ENCODE assay signal across 8 cellular contexts in the genomic region with DNA sequence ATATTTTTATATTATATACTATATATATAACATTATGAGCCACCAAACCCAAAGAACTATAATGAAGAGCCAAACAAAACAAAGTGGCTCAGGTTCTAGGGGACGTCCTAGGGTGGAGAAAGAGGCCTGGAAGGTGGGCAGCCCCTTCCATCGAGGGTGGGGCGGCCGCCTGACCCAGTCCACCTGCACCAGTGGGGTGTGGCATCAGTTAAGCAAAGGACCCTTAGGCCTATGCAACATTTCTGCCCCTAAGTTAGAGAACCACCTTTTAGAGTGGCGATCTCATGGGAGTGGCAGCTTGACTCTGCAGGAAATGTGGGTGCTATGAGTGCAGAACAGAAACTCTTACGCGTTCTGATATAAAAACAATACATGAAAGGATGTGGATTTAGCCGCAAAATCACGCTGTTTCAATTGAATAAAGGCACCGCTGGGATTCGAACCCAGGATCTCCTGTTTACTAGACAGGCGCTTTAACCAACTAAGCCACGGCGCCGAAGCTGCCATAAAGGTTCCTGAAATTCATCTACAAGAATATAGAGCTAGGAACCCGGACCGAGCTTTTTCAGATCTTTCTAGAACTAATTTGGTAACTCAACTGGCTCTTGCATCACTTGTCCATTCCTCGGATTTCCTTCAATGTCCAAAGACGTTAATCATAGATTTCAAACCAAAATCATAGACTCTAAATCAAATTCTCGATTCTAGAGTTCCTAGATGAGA. TPM values are rescaled to one million over a fixed set of nuclear protein-coding genes. Genes with fewer than 3 reads are reported as not detected.
A peak's percentile ranks its signal among the peaks of the same experiment; 100 is the strongest.
DNase-seq lines count a peak whose midpoint lies in the region; ATAC-seq, FAIRE-seq and TF ChIP-seq lines count a peak whose summit lies in the region.

No MANE protein-coding gene starts in this region.

- no peak for FAIRE-seq in astrocyte (lab: Jason Lieb, UNC)

- H3K9ac ChIP-seq in astrocyte (ENCODE audit: low read length), result peak overlapping the region; percentile 63

- peaks cover 12% of the 10 kb centered on the region for H4K20me1 ChIP-seq in astrocyte (ENCODE audit: insufficient read depth, low read length)

- DNase-seq in A172 (ENCODE audit: low spot score), result peak; percentile 96
- peak; percentile 87 for DNase-seq in HFFc6
- DNase-seq in SW 1271 (lab: John Stamatoyannopoulos, UW), result peak; percentile 57 to 93
- peak; percentile 71 for DNase-seq in astrocyte (ENCODE audit: low read depth)
- DNase-seq in immature natural killer cell, result peak; percentile 46 to 81 (median 56)
- peak; percentile 68 to 74 for DNase-seq in stimulated activated CD4-positive, alpha-beta T cell treated with anti-CD3 and anti-CD28 coated beads, Interleukin-15, amount 100 ng/mL, for 48 hours (ENCODE audit: low read depth in 2 of 2)
- DNase-seq in left lobe of liver (ENCODE audit: low spot score), result no peak

- H3K27ac Mint-ChIP-seq in HFFc6 (peak overlapping the region; percentile 91), astrocyte (ENCODE audit: unreplicated experiment) (peak overlapping the region; percentile 96), immature natural killer cell (peak overlapping the region; percentile 38 to 86 (median 67))

- TF ChIP-seq CTCF in HFFc6 (IDR thresholded peaks at IDR 0.05) (no peak), astrocyte (IDR thresholded peaks at IDR 0.05; ENCODE audit: insufficient read depth, low read depth, low read length) (no peak)

- peak overlapping the region; percentile 83 for H3K4me2 ChIP-seq in astrocyte (ENCODE audit: low read length)

- peaks cover 7% of the 10 kb centered on the region for H3K36me3 ChIP-seq in astrocyte (ENCODE audit: insufficient read depth, low read length)

- H3K4me3 ChIP-seq in astrocyte (ENCODE audit: insufficient read depth, low read depth, low read length), result peak overlapping the region; percentile 54

- H3K9me3 Mint-ChIP-seq in HFFc6 (peaks cover 15% of the 10 kb centered on the region), astrocyte (ENCODE audit: unreplicated experiment) (no peaks in the 10 kb centered on the region), immature natural killer cell (peaks cover 0 to 9% (median 2%) of the 10 kb centered on the region in 6 donors)

- H3K79me2 ChIP-seq in astrocyte (ENCODE audit: insufficient read depth, low read length), result no peaks in the 10 kb centered on the region

- ATAC-seq in left lobe of liver (no peak), GM19455 (IDR thresholded peaks at IDR 0.05; ENCODE audit: unreplicated experiment) (no peak)

- H3K27me3 Mint-ChIP-seq in HFFc6 (ENCODE audit: insufficient read depth) (peaks cover 36% of the 10 kb centered on the region), astrocyte (ENCODE audit: low read depth, unreplicated experiment) (no peaks in the 10 kb centered on the region), immature natural killer cell (ENCODE audit: low read depth in 3 of 3) (peaks cover 36 to 46% (median 45%) of the 10 kb centered on the region in 3 donors)

- no peak overlapping the region for H2AFZ ChIP-seq in astrocyte (ENCODE audit: low read depth, low read length)

- no peaks in the 10 kb centered on the region for H3K9me3 ChIP-seq in astrocyte (ENCODE audit: insufficient read depth, low read depth, low read length)

- H3K27ac ChIP-seq in astrocyte (ENCODE audit: low read depth, low read length), result peak overlapping the region; percentile 70

- H3K4me1 ChIP-seq in astrocyte (ENCODE audit: insufficient read depth, low read length), result peaks cover 9% of the 10 kb centered on the region

- H3K27me3 ChIP-seq in astrocyte (ENCODE audit: insufficient read depth, low read length), result no peaks in the 10 kb centered on the region

- H3K36me3 Mint-ChIP-seq in HFFc6 (ENCODE audit: low read depth), result peaks cover 15% of the 10 kb centered on the region
- H3K36me3 Mint-ChIP-seq in astrocyte (ENCODE audit: low read depth, unreplicated experiment), result peaks cover 3% of the 10 kb centered on the region
- peaks cover 23 to 32% (median 29%) of the 10 kb centered on the region in 3 donors for H3K36me3 Mint-ChIP-seq in immature natural killer cell

- peaks cover 48% of the 10 kb centered on the region for H3K4me1 Mint-ChIP-seq in HFFc6 (ENCODE audit: low read depth)
- H3K4me1 Mint-ChIP-seq in astrocyte (ENCODE audit: low read depth, unreplicated experiment), result peaks cover 4% of the 10 kb centered on the region
- H3K4me1 Mint-ChIP-seq in immature natural killer cell, result peaks cover 52 to 63% of the 10 kb centered on the region in 2 donors

- peak overlapping the region; percentile 81 for H3K4me3 Mint-ChIP-seq in HFFc6
- H3K4me3 Mint-ChIP-seq in astrocyte (ENCODE audit: unreplicated experiment), result peak overlapping the region; percentile 80
- peak overlapping the region; percentile 38 to 64 (median 58) for H3K4me3 Mint-ChIP-seq in immature natural killer cell

RNA-seq across cellular contexts. Expression of a gene that starts 15.6 kb away (rescaled TPM):
- total RNA-seq in A172 (2014; rRNA removed; shearing (Covaris generic)), result 110 and 114 TPM in 2 replicates
- 10 to 100 TPM; 24.5 to 43.4 (median 39.5) TPM for total RNA-seq in HFFc6 (2021; fragmentation: NEBNext Ultra II Directional; extraction: Animal tissue kit (Norgen Biotek cat#: 25700))
- total RNA-seq in astrocyte, result 3.7 and 7.6 TPM in 2 replicates
- polyA plus RNA-seq in immature natural killer cell, result 1 to 10 TPM in 2 of 3 donors, under 1 TPM in 1; 0.60 to 3.1 (median 1.6) TPM
- 0.68 TPM for total RNA-seq in left lobe of liver

RNA-seq across cellular contexts. Expression of a gene that starts 21.9 kb away (rescaled TPM):
- 3.2 and 7.7 TPM in 2 replicates for total RNA-seq in A172 (2014; rRNA removed; shearing (Covaris generic))
- total RNA-seq in HFFc6 (2021; fragmentation: NEBNext Ultra II Directional; extraction: Animal tissue kit (Norgen Biotek cat#: 25700)), result 10 to 100 TPM in 5 of 6 experiments, 1 to 10 TPM in 1; 8.8 to 14.4 (median 10.8) TPM
- 14.3 and 14.7 TPM in 2 replicates for total RNA-seq in astrocyte
- 10 to 100 TPM in 2 of 3 donors, 1 to 10 TPM in 1; 9.7 to 30.7 (median 15.9) TPM for polyA plus RNA-seq in immature natural killer cell
- 18.1 TPM for total RNA-seq in left lobe of liver

RNA-seq across cellular contexts. Expression of a gene that starts 23.1 kb away (rescaled TPM):
- total RNA-seq in A172 (2014; rRNA removed; shearing (Covaris generic)), result 28.0 and 29.3 TPM in 2 replicates
- total RNA-seq in HFFc6 (2021; fragmentation: NEBNext Ultra II Directional; extraction: Animal tissue kit (Norgen Biotek cat#: 25700)), result 10 to 100 TPM; 46.8 to 63.9 (median 58.8) TPM
- total RNA-seq in astrocyte, result 33.7 and 35.4 TPM in 2 replicates
- 10 to 100 TPM in 2 of 3 donors, 1 to 10 TPM in 1; 5.4 to 18.2 (median 14.4) TPM for polyA plus RNA-seq in immature natural killer cell
- total RNA-seq in left lobe of liver, result 18.9 TPM

RNA-seq across cellular contexts. Expression of a gene that starts 36.0 kb away (rescaled TPM):
- total RNA-seq in A172 (2014; rRNA removed; shearing (Covaris generic)), result 8.8 and 10.9 TPM in 2 replicates
- total RNA-seq in HFFc6 (2021; fragmentation: NEBNext Ultra II Directional; extraction: Animal tissue kit (Norgen Biotek cat#: 25700)), result 1 to 10 TPM; 4.4 to 6.0 (median 4.6) TPM
- total RNA-seq in astrocyte, result 5.7 and 6.6 TPM in 2 replicates
- 10 to 100 TPM; 24.0 to 38.8 (median 27.5) TPM for polyA plus RNA-seq in immature natural killer cell
- total RNA-seq in left lobe of liver, result 4.5 TPM

RNA-seq across cellular contexts. Expression of a gene that starts 49.8 kb away (rescaled TPM):
- total RNA-seq in A172 (2014; rRNA removed; shearing (Covaris generic)), result 35.8 and 39.3 TPM in 2 replicates
- total RNA-seq in HFFc6 (2021; fragmentation: NEBNext Ultra II Directional; extraction: Animal tissue kit (Norgen Biotek cat#: 25700)), result 10 to 100 TPM; 13.8 to 18.8 (median 17.5) TPM
- 9.4 and 10.1 TPM in 2 replicates for total RNA-seq in astrocyte
- polyA plus RNA-seq in immature natural killer cell, result 10 to 100 TPM; 53.3 to 69.3 (median 64.0) TPM
- 3.6 TPM for total RNA-seq in left lobe of liver
